8 cellular contexts compared by ENCODE assay signal in genomic region chr1:154878371-154879355, GRCh38. TPM values are rescaled to one million over a fixed set of nuclear protein-coding genes. Genes with fewer than 3 reads are reported as not detected.
DNase-seq lines count a peak whose midpoint lies in the region; ATAC-seq and TF ChIP-seq lines count a peak whose summit lies in the region.

No MANE protein-coding gene starts in this region.

- no peak overlapping the region for H3K18ac ChIP-seq in trophoblast cell (ENCODE audit: low read length)

- H3K23ac ChIP-seq in trophoblast cell (ENCODE audit: low read length) = no peak overlapping the region

- H3K27ac Mint-ChIP-seq in glutamatergic neuron (ENCODE audit: unreplicated experiment) = no peak overlapping the region

- TF ChIP-seq CTCF in glutamatergic neuron (IDR thresholded peaks at IDR 0.05; ENCODE audit: partially characterized antibody, unreplicated experiment) (peak; percentile 89), upper lobe of left lung (IDR thresholded peaks at IDR 0.05) (peak; percentile 70 to 94 (median 88))

- DNase-seq in NCI-H2081 (lab: John Stamatoyannopoulos, UW) (peak; percentile 69 to 72), NCI-H2081 treated with DMSO at 0.1 percent for 48 hours (lab: John Stamatoyannopoulos, UW) (no peak), MG63 (peak; percentile 74), SK-N-DZ (ENCODE audit: low spot score) (peak; percentile 81), glutamatergic neuron (peak; percentile 92), trophoblast cell (peak; percentile 62 to 84), upper lobe of left lung (peak; percentile 79 to 81)
- peak; percentile 36 to 68 (median 52) for DNase-seq in activated naive CD4-positive, alpha-beta T cell (lab: John Stamatoyannopoulos, UW)

- peaks cover 2% of the 10 kb centered on the region for H3K27me3 Mint-ChIP-seq in glutamatergic neuron (ENCODE audit: unreplicated experiment)

- H3K27ac ChIP-seq in trophoblast cell (ENCODE audit: low read depth, low read length) (no peak overlapping the region), upper lobe of left lung (no peak overlapping the region)

- H2BK5ac ChIP-seq in trophoblast cell (ENCODE audit: low read depth, low read length, poor library complexity) = no peak overlapping the region

- H4K12ac ChIP-seq in trophoblast cell (ENCODE audit: low read depth, low read length) = no peak overlapping the region

- peak; percentile 88 to 94 for ATAC-seq in upper lobe of left lung (ENCODE audit: low FRiP score in 2 of 2)

- H2BK120ac ChIP-seq in trophoblast cell (ENCODE audit: insufficient read depth, low read length, poor library complexity) = no peak overlapping the region

- H3K27me3 ChIP-seq in MG63 (no peaks in the 10 kb centered on the region), trophoblast cell (ENCODE audit: insufficient read depth, low read length) (no peaks in the 10 kb centered on the region), upper lobe of left lung (no peaks in the 10 kb centered on the region)

- no peak overlapping the region for H3K9ac ChIP-seq in trophoblast cell (ENCODE audit: low read length)

- H3K9me3 ChIP-seq in MG63 (no peaks in the 10 kb centered on the region), trophoblast cell (ENCODE audit: insufficient read depth, low read depth, low read length) (no peaks in the 10 kb centered on the region), upper lobe of left lung (no peaks in the 10 kb centered on the region)

- peaks cover 2% of the 10 kb centered on the region for H3K9me3 Mint-ChIP-seq in glutamatergic neuron (ENCODE audit: unreplicated experiment)

- no peak overlapping the region for H2BK12ac ChIP-seq in trophoblast cell (ENCODE audit: low read length)

- TF ChIP-seq EP300 in upper lobe of left lung (IDR thresholded peaks at IDR 0.05) = no peak

- H3K4ac ChIP-seq in trophoblast cell (ENCODE audit: low read depth, low read length) = no peak overlapping the region

- no peak overlapping the region for H2AFZ ChIP-seq in trophoblast cell (ENCODE audit: insufficient read depth, low read length, poor library complexity)

- no peak overlapping the region for H3K14ac ChIP-seq in trophoblast cell (ENCODE audit: low read length)

- no peak overlapping the region for H3K4me2 ChIP-seq in trophoblast cell (ENCODE audit: low read length)

- H2AK5ac ChIP-seq in trophoblast cell (ENCODE audit: low read length) = no peak overlapping the region

- no peaks in the 10 kb centered on the region for H3K4me1 Mint-ChIP-seq in glutamatergic neuron (ENCODE audit: low read depth, unreplicated experiment)

- no peaks in the 10 kb centered on the region for H3K79me1 ChIP-seq in trophoblast cell (ENCODE audit: low read length)

- TF ChIP-seq POLR2A in upper lobe of left lung (IDR thresholded peaks at IDR 0.05) = no peak

- H3K36me3 ChIP-seq in MG63 (no peaks in the 10 kb centered on the region), trophoblast cell (ENCODE audit: control insufficient read depth in 1 of 2, insufficient read depth in 2 of 2, low read length in 2 of 2) (no peaks in the 10 kb centered on the region), upper lobe of left lung (no peaks in the 10 kb centered on the region)

- H4K91ac ChIP-seq in trophoblast cell (ENCODE audit: low read depth, low read length) = no peak overlapping the region

- H3K4me3 ChIP-seq in MG63 (no peak overlapping the region), trophoblast cell (ENCODE audit: low read depth, low read length) (no peak overlapping the region), upper lobe of left lung (no peak overlapping the region)

- H3K4me3 Mint-ChIP-seq in glutamatergic neuron (ENCODE audit: unreplicated experiment) = no peak overlapping the region

- no peaks in the 10 kb centered on the region for H3K36me3 Mint-ChIP-seq in glutamatergic neuron (ENCODE audit: unreplicated experiment)

- WGBS in trophoblast cell (ENCODE audit: extremely low coverage, insufficient coverage, insufficient read length) = no CpG with 5 or more reads among the region's 33 CpGs
- 47 to 61% methylated on average over 21 to 33 of the region's 33 CpGs for WGBS in upper lobe of left lung, 2 donors

- no peak overlapping the region for H4K8ac ChIP-seq in trophoblast cell (ENCODE audit: low read depth, low read length)

- no peaks in the 10 kb centered on the region for H3K79me2 ChIP-seq in trophoblast cell (ENCODE audit: control insufficient read depth, insufficient read depth, low read length, poor library complexity)

- H3K4me1 ChIP-seq in trophoblast cell (ENCODE audit: control insufficient read depth in 1 of 2, insufficient read depth in 2 of 2, low read length in 2 of 2) = peaks cover 0 to 2% of the 10 kb centered on the region in 2 experiments
- H3K4me1 ChIP-seq in upper lobe of left lung = peaks cover 0 to 6% (median 1%) of the 10 kb centered on the region in 4 donors

RNA-seq across cellular contexts. Expression of gene KCNN3, which starts 8.6 kb away (rescaled TPM):
- total RNA-seq in MG63 (2014; rRNA removed; shearing (Covaris generic); ENCODE audit: low replicate concordance) = 1.6 TPM in 1 of 2 replicates, not detected in the other
- polyA plus RNA-seq in SK-N-DZ (2014; cell fraction: cytosol; rRNA removed) = not detected in 2 replicates
- not detected in 2 replicates for polyA plus RNA-seq in SK-N-DZ (2014; cell fraction: nucleus; rRNA removed)
- 3.8 TPM for total RNA-seq in glutamatergic neuron (ENCODE audit: unreplicated experiment)
- 0.06 and 0.08 TPM in 2 replicates for polyA plus RNA-seq in trophoblast cell (2013)
- 1 to 10 TPM; 2.7 to 6.6 (median 3.7) TPM for total RNA-seq in upper lobe of left lung

RNA-seq across cellular contexts. Expression of gene PMVK, which starts 57.9 kb away (rescaled TPM):
- 68.7 and 77.6 TPM in 2 replicates for total RNA-seq in MG63 (2014; rRNA removed; shearing (Covaris generic); ENCODE audit: low replicate concordance)
- polyA plus RNA-seq in SK-N-DZ (2014; cell fraction: cytosol; rRNA removed) = 6.5 and 8.0 TPM in 2 replicates
- 3.1 and 4.4 TPM in 2 replicates for polyA plus RNA-seq in SK-N-DZ (2014; cell fraction: nucleus; rRNA removed)
- 30.7 TPM for total RNA-seq in glutamatergic neuron (ENCODE audit: unreplicated experiment)
- 11.4 and 12.3 TPM in 2 replicates for polyA plus RNA-seq in trophoblast cell (2013)
- 10 to 100 TPM in 5 of 6 donors, 1 to 10 TPM in 1; 9.4 to 51.6 (median 29.8) TPM for total RNA-seq in upper lobe of left lung
